1 cellular context compared by ENCODE assay signal in genomic region chr1:40382110-40382464, GRCh38.
TF ChIP-seq lines count a peak whose summit lies in the region.

No MANE protein-coding gene starts in this region.

TF ChIP-seq in WTC11, 78 proteins besides CTCF, POLR2A, EP300 and RAD21 (continued from another document):
- TF ChIP-seq ZNF512 (CRISPR knock-in tag; IDR thresholded peaks at IDR 0.05; ENCODE audit: borderline replicate concordance) (no peak), CREB1 (CRISPR knock-in tag; IDR thresholded peaks at IDR 0.05) (no peak), RORB (CRISPR knock-in tag; IDR thresholded peaks at IDR 0.05) (no peak), RELA (CRISPR knock-in tag; IDR thresholded peaks at IDR 0.05; ENCODE audit: borderline replicate concordance) (no peak), ATF3 (CRISPR knock-in tag; conservative IDR thresholded peaks at IDR 0.05) (no peak)
